In genomic region chr2:135916232-135916631, GRCh38 we compare ENCODE assay signal across 8 cellular contexts. TPM values are rescaled to one million over a fixed set of nuclear protein-coding genes. Genes with fewer than 3 reads are reported as not detected.
DNase-seq lines count a peak whose midpoint lies in the region; ATAC-seq and TF ChIP-seq lines count a peak whose summit lies in the region.

No MANE protein-coding gene starts in this region.

- peaks cover 6% of the 10 kb centered on the region for H3K4me1 Mint-ChIP-seq in T-helper 17 cell

- no peak overlapping the region for H3K27ac ChIP-seq in thyroid gland

- peak; percentile 62 for ATAC-seq in T-helper 17 cell

- intact Hi-C loops in thyroid gland (cut with DNase I), result loop anchor here (5.0 kb wide), 1 partner anchor 466 kb away; no protein-coding TSS in a partner anchor
- intact Hi-C loops in posterior cingulate gyrus (cut with DNase I), result loop anchor here (1.0 kb wide), 1 partner anchor 462 kb away; no protein-coding TSS in a partner anchor

- H3K36me3 Mint-ChIP-seq in T-helper 17 cell (ENCODE audit: low read depth), result no peaks in the 10 kb centered on the region

- TF ChIP-seq POLR2A in thyroid gland (IDR thresholded peaks at IDR 0.05), result no peak

- no peaks in the 10 kb centered on the region for H3K4me1 ChIP-seq in thyroid gland

- no peaks in the 10 kb centered on the region for H3K27me3 ChIP-seq in thyroid gland

- H3K4me3 ChIP-seq in thyroid gland (replicated peaks in 1 of 3), result no peak overlapping the region

- H3K4me3 Mint-ChIP-seq in T-helper 17 cell, result no peak overlapping the region

- peak in 4 of 6 experiments; percentile 43 to 65 (median 56) for TF ChIP-seq CTCF in thyroid gland (IDR thresholded peaks at IDR 0.05)

- H3K9me3 ChIP-seq in T-helper 17 cell (ENCODE audit: control insufficient read depth, low read length, poor library complexity, severe bottlenecking), result no peaks in the 10 kb centered on the region
- no peaks in the 10 kb centered on the region for H3K9me3 ChIP-seq in thyroid gland

- DNase-seq in DMS53 (lab: John Stamatoyannopoulos, UW) (peak; percentile 19), DMS53 treated with DMSO at 0.1 percent for 48 hours (lab: John Stamatoyannopoulos, UW; ENCODE audit: unreplicated experiment) (no peak), M059J (ENCODE audit: low read depth) (peak; percentile 39), T-helper 17 cell (no peak), glomerular endothelial cell (ENCODE audit: extremely low read depth, low read depth, low spot score) (peak; percentile 42), thyroid gland (no peak), posterior cingulate gyrus (no peak)
- DNase-seq in activated naive CD4-positive, alpha-beta T cell treated with anti-CD3 and anti-CD28 coated beads, Interleukin-2, amount 50 U/mL, for 16 hours, result no peak

- H3K27me3 Mint-ChIP-seq in T-helper 17 cell, result no peaks in the 10 kb centered on the region

- peak overlapping the region; percentile 82 for H3K27ac Mint-ChIP-seq in T-helper 17 cell

- H3K36me3 ChIP-seq in thyroid gland, result no peaks in the 10 kb centered on the region

- WGBS in thyroid gland, 2 donors, result 55 to 63% methylated on average over 3 of the region's 3 CpGs

RNA-seq across cellular contexts. Expression of gene MCM6, which starts 40.0 kb away (rescaled TPM):
- 23.8 and 40.8 TPM in 2 replicates for total RNA-seq in M059J (2014; rRNA removed; shearing (Covaris generic))
- total RNA-seq in T-helper 17 cell (10 to 100 TPM; 19.5 to 30.9 TPM), glomerular endothelial cell (8.3 and 22.5 TPM in 2 replicates), thyroid gland (1 to 10 TPM; 5.9 to 9.5 (median 7.1) TPM)

Comparison
In these comparisons a context has a peak if more than half of its experiments do, and no peak if none do; other contexts are left out.
1. DNase-seq: peak in DMS53 (single experiment), M059J (single experiment) and glomerular endothelial cell (single experiment); none in DMS53 treated with DMSO at 0.1 percent for 48 hours (single experiment), T-helper 17 cell (0 of 3), thyroid gland (0 of 2), activated naive CD4-positive, alpha-beta T cell treated with anti-CD3 and anti-CD28 coated beads, Interleukin-2, amount 50 U/mL, for 16 hours (single experiment) and posterior cingulate gyrus (0 of 10).